In the genomic region with DNA sequence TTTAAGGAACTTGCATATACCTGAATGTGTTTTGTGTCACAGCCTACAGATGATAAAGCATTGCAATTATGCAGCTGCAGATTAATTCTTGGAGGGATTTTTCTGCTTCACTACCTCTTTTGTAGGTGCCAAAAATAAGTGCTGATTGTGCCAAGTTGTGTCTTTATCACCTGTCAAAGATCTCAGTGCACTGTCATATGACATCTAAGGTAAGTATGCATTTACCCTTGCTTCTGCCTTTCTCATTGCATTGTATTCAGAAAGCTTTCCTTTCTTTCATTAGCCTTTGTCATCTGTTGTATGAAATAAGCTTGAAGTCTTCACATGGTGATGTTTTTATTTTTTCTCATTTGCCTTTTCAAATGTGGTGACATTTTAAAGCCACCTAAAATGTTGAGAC, we compare ENCODE assay signal across 20 cellular contexts.
"Had no signal": no experiment of that assay in that cellular context is flagged by ENCODE, and none has a peak within 500 bp of the region (broad histone marks: within the 10 kb centered on the region; RNA-seq: fewer than 3 reads in every experiment).

No MANE protein-coding gene starts in this region.

- H3K4me3 ChIP-seq: K562 had no signal

- DNase-seq: Kasumi-1; MM.1S; NCI-H1092 treated with DMSO at 0.1 percent for 48 hours; NCI-H1417 treated with DMSO at 0.1 percent for 48 hours; NCI-H187; NCI-H2029; NCI-H2081 treated with DMSO at 0.1 percent for 48 hours; NCI-H2227 treated with DMSO at 0.1 percent for 48 hours; NCI-H524 treated with DMSO at 0.1 percent for 48 hours; NCI-H69; NK-92 treated with Interleukin-12 subunit alpha and Interleukin-12 subunit beta, amount 100 ng/mL, for 24 hours; SHP77; SK-N-SH; SW 1271; T-cell had no signal

- H3K4me2 ChIP-seq: KMS-11, SK-N-SH had no signal

- H3K27ac ChIP-seq: HL-60, KMS-11, RWPE1 had no signal

- H3K9me3 ChIP-seq: SK-N-SH had no signal

- FAIRE-seq: HTR-8/SVneo, K562 had no signal

- H3K9ac ChIP-seq: KMS-11, SK-N-SH had no signal
